In the genomic region with DNA sequence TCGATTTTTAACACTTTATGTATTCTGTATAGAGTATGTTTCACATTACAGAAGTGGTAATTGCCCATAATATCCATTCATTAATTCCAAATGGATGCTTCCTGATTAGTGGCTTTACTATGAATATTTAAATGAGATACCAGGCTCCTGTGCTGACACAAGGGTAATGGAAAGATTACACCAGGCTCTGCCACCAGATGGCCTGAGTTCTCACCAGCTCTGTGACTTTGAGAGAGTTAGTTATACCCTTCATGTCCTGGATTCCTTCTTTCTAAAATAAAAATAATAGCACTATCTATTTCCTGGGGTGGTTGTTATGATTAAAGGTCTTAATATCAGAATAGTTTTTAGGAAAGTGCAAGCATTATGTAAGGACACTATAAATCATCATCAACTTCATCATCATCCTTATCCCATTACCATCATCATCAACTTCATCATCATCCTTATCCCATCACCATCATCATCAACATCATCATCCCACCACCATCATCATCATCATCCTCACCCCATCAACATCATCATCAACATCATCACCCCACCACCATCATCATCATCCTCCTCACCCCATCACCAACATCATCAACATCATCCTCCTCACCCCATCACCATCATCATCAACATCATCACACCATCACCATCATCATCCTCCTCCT, we compare ENCODE assay signal across 24 cellular contexts.
"Had no signal": no experiment of that assay in that cellular context is flagged by ENCODE, and none has a peak within 500 bp of the region (broad histone marks: within the 10 kb centered on the region; RNA-seq: fewer than 3 reads in every experiment).

No MANE protein-coding gene starts in this region.

- H3K4me3 ChIP-seq: adrenal gland, body of pancreas, cardiac muscle cell, esophagus squamous epithelium, left ventricle myocardium inferior, lung, mucosa of descending colon, right atrium auricular region, stomach, thyroid gland, upper lobe of left lung had no signal

- H3K4me1 ChIP-seq: adrenal gland, body of pancreas, esophagus squamous epithelium, left ventricle myocardium inferior, right atrium auricular region, stomach, thyroid gland, upper lobe of left lung had no signal

- DNase-seq: activated B cell treated with CpG ODN at 0.5 μM for 24 hours; activated CD8-positive, alpha-beta T cell treated with anti-CD3 and anti-CD28 coated beads, Interleukin-2, amount 10 ng/mL, durations not matched to agents 7 days and 5 days; activated effector memory CD4-positive, alpha-beta T cell treated with Interleukin-2 at 50 U/mL for 16 hours; activated naive CD4-positive, alpha-beta T cell treated with Interleukin-2 at 50 U/mL for 16 hours; adrenal gland; aorta; body of pancreas; cerebellar nuclear complex; cortex of kidney; esophagus squamous epithelium; foreskin melanocyte; left ventricle myocardium inferior; mucosa of descending colon; stimulated activated CD4-positive, alpha-beta T cell treated with anti-CD3 and anti-CD28 coated beads, Interleukin-15, amount 100 ng/mL, for 24 hours; stimulated activated CD4-positive, alpha-beta T cell treated with anti-CD3 and anti-CD28 coated beads, Interleukin-2, amount 100 ng/mL, for 24 hours; stimulated activated naive B cell treated with anti-CD40 and anti-IgM and Interleukin-4, amounts not matched to agents 10 μg/mL and 1 μg/mL and 100 μg/mL, for 72 hours; stomach; T-helper 1 cell; thyroid gland; upper lobe of left lung had no signal

- H3K27me3 ChIP-seq: adrenal gland, body of pancreas, cardiac muscle cell, esophagus squamous epithelium, right atrium auricular region, stomach, thyroid gland, upper lobe of left lung had no signal

- H3K27ac ChIP-seq: adrenal gland, body of pancreas, cardiac muscle cell, esophagus squamous epithelium, left ventricle myocardium inferior, right atrium auricular region, stomach, thyroid gland, upper lobe of left lung had no signal

- H3K9me3 ChIP-seq: adrenal gland, body of pancreas, esophagus squamous epithelium, mucosa of descending colon, right atrium auricular region, stomach, thyroid gland had no signal

- ATAC-seq: activated CD8-positive, alpha-beta T cell treated with anti-CD3 and anti-CD28 coated beads, Interleukin-2, amount 10 ng/mL, durations not matched to agents 7 days and 5 days; body of pancreas; mucosa of descending colon; natural killer cell treated with Interleukin-12 subunit alpha and Interleukin-12 subunit beta and Interleukin-15 and Interleukin-18, amount 100 ng/mL, for 72 hours; stimulated activated naive B cell treated with anti-CD40 and anti-IgM and Interleukin-4, amounts not matched to agents 10 μg/mL and 1 μg/mL and 100 μg/mL, for 72 hours had no signal

- H3K36me3 ChIP-seq: adrenal gland, cardiac muscle cell, esophagus squamous epithelium, left ventricle myocardium inferior, right atrium auricular region, stomach, thyroid gland, upper lobe of left lung had no signal
